In the genomic region with DNA sequence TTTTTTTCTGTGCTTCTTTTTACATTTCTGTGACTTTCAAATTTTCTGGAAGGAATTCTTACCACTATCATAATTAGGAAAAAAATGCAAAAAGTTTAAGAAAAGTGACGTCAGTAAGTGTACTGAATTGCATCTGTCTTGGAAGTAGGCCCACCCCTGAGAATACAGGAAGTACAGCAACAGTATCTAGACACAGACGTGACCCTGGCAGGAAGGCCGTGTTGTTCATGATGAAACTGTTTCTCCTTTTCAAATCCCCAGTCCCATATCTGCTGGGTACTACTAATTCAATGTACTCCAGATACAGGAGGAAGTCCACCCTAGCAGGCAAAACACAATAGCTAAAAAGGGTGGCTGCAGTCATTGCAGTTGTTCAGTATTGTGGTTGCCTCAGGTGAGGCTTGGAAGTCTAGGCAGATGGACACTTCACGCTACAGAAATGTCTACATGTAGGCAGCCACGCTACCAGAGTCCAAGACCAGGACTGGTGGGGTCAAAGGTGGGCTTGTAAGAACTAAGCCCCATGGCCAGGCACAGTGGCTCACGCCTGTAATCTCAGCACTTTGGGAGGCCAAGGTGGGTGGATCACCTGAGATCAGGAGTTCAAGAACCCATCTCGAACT, we compare ENCODE assay signal across 10 cellular contexts. TPM values are rescaled to one million over a fixed set of nuclear protein-coding genes. Genes with fewer than 3 reads are reported as not detected.
A peak's percentile ranks its signal among the peaks of the same experiment; 100 is the strongest.
DNase-seq lines count a peak whose midpoint lies in the region; ATAC-seq and TF ChIP-seq lines count a peak whose summit lies in the region.
"Had no signal": no experiment of that assay in that cellular context is flagged by ENCODE, and none has a peak within 500 bp of the region (broad histone marks: within the 10 kb centered on the region; RNA-seq: fewer than 3 reads in every experiment).

No MANE protein-coding gene starts in this region.

- no peak overlapping the region for H3K9ac ChIP-seq in BLaER1

- H3K36me3 ChIP-seq in BLaER1: no peaks in the 10 kb centered on the region
- H3K36me3 ChIP-seq in esophagus muscularis mucosa: no peaks in the 10 kb centered on the region

- H3K4me3 Mint-ChIP-seq in naive thymus-derived CD8-positive, alpha-beta T cell: peak overlapping the region in 9 of 10 donors; percentile 9 to 63 (median 45)
- no peak overlapping the region for H3K4me3 Mint-ChIP-seq in activated CD4-positive, alpha-beta T cell treated with anti-CD3 and anti-CD28 coated beads for 36 hours

- intact Hi-C loops in esophagus muscularis mucosa (cut with DNase I): no loop called here
- intact Hi-C loops in activated CD4-positive, alpha-beta T cell treated with anti-CD3 and anti-CD28 coated beads for 36 hours (cut with DNase I, micrococcal nuclease): no loop called here

- no peak for TF ChIP-seq POLR2A in esophagus muscularis mucosa (IDR thresholded peaks at IDR 0.05; ENCODE audit: low read depth)

- no peaks in the 10 kb centered on the region for H4K20me1 ChIP-seq in BLaER1

- peak; percentile 90 to 91 for ATAC-seq in naive thymus-derived CD8-positive, alpha-beta T cell
- ATAC-seq in activated CD4-positive, alpha-beta T cell treated with anti-CD3 and anti-CD28 coated beads for 36 hours: no peak
- no peak for ATAC-seq in GM18519 (IDR thresholded peaks at IDR 0.05; ENCODE audit: low FRiP score, unreplicated experiment)
- ATAC-seq in GM21423 (IDR thresholded peaks at IDR 0.05; ENCODE audit: unreplicated experiment): no peak

- peaks cover 27 to 52% (median 42%) of the 10 kb centered on the region in 4 donors for H3K4me1 Mint-ChIP-seq in naive thymus-derived CD8-positive, alpha-beta T cell
- peaks cover 9% of the 10 kb centered on the region for H3K4me1 Mint-ChIP-seq in activated CD4-positive, alpha-beta T cell treated with anti-CD3 and anti-CD28 coated beads for 36 hours

- H3K9me3 ChIP-seq in BLaER1 (no peaks in the 10 kb centered on the region), esophagus muscularis mucosa (no peaks in the 10 kb centered on the region)

- DNase-seq in OCI-M1 (lab: John Stamatoyannopoulos, UW) (peak; percentile 65), esophagus muscularis mucosa (ENCODE audit: extremely low spot score) (no peak), NCI-H2227 (lab: John Stamatoyannopoulos, UW; ENCODE audit: unreplicated experiment) (no peak)
- peak in 4 of 10 donors; percentile 19 to 41 (median 40) for DNase-seq in naive thymus-derived CD8-positive, alpha-beta T cell
- DNase-seq in activated CD4-positive, alpha-beta T cell treated with anti-CD3 and anti-CD28 coated beads for 36 hours: no peak
- DNase-seq: NCI-H1105 treated with DMSO at 0.1 percent for 48 hours had no signal

- H3K4me1 ChIP-seq in BLaER1 (peaks cover 7% of the 10 kb centered on the region; the same call in 1 of the 2 replicates), esophagus muscularis mucosa (peaks cover 0 to 12% (median 8%) of the 10 kb centered on the region in 4 donors)

- H3K36me3 Mint-ChIP-seq in naive thymus-derived CD8-positive, alpha-beta T cell: peaks cover 0 to 4% (median 0%) of the 10 kb centered on the region in 3 donors
- H3K36me3 Mint-ChIP-seq in activated CD4-positive, alpha-beta T cell treated with anti-CD3 and anti-CD28 coated beads for 36 hours (ENCODE audit: low read depth): no peaks in the 10 kb centered on the region

- H3K27ac ChIP-seq in BLaER1 (0 out of 2 replicates have a peak overlapping the region, but pooled peaks have one; percentile 27), esophagus muscularis mucosa (replicated peaks in 1 of 4) (peak overlapping the region; percentile 8 to 56 (median 45))
- H3K27ac ChIP-seq: SK-N-MC had no signal

- WGBS in esophagus muscularis mucosa: 64% methylated on average over 7 of the region's 7 CpGs

- no peaks in the 10 kb centered on the region for H3K27me3 ChIP-seq in BLaER1
- H3K27me3 ChIP-seq in esophagus muscularis mucosa: no peaks in the 10 kb centered on the region

- no peak overlapping the region for H3K4me3 ChIP-seq in BLaER1
- H3K4me3 ChIP-seq in esophagus muscularis mucosa: no peak overlapping the region
- H3K4me3 ChIP-seq: SK-N-MC had no signal

- CTCF ChIA-PET in activated CD4-positive, alpha-beta T cell treated with anti-CD3 and anti-CD28 coated beads for 36 hours (lab: Charles Lee): interaction anchor here (0.8 kb wide), 1 partner anchor 80 kb away, joined by 4 read pairs; no protein-coding TSS in a partner anchor

- H3K9me3 Mint-ChIP-seq in naive thymus-derived CD8-positive, alpha-beta T cell: peaks cover 0 to 1% (median 0%) of the 10 kb centered on the region in 9 donors
- peaks cover 5% of the 10 kb centered on the region for H3K9me3 Mint-ChIP-seq in activated CD4-positive, alpha-beta T cell treated with anti-CD3 and anti-CD28 coated beads for 36 hours (ENCODE audit: low read depth)

- POLR2A ChIA-PET in naive thymus-derived CD8-positive, alpha-beta T cell (lab: Charles Lee): interaction anchor here (0.7 to 2.1 kb wide), 4 partner anchors 10 to 91 kb away, joined by 3 to 8 read pairs (median 6); partner anchors contain the start of gene ITM2B
- POLR2A ChIA-PET in activated CD4-positive, alpha-beta T cell treated with anti-CD3 and anti-CD28 coated beads for 36 hours (lab: Charles Lee): interaction anchor here (0.6 kb wide), 1 partner anchor 26 kb away, joined by 10 read pairs; no protein-coding TSS in a partner anchor

- no peak for TF ChIP-seq EP300 in esophagus muscularis mucosa (IDR thresholded peaks at IDR 0.05)

- H3K27ac Mint-ChIP-seq in naive thymus-derived CD8-positive, alpha-beta T cell: peak overlapping the region; percentile 81 to 99 (median 94)
- H3K27ac Mint-ChIP-seq in activated CD4-positive, alpha-beta T cell treated with anti-CD3 and anti-CD28 coated beads for 36 hours: no peak overlapping the region

- no peak for TF ChIP-seq CTCF in esophagus muscularis mucosa (IDR thresholded peaks at IDR 0.05)

- no peak overlapping the region for H3K4me2 ChIP-seq in BLaER1

- no peaks in the 10 kb centered on the region for H3K27me3 Mint-ChIP-seq in naive thymus-derived CD8-positive, alpha-beta T cell
- no peaks in the 10 kb centered on the region for H3K27me3 Mint-ChIP-seq in activated CD4-positive, alpha-beta T cell treated with anti-CD3 and anti-CD28 coated beads for 36 hours

RNA-seq across cellular contexts. Expression of gene MED4, which starts 49.6 kb away (rescaled TPM):
- 10 to 100 TPM; 32.0 to 42.1 (median 37.1) TPM for total RNA-seq in esophagus muscularis mucosa
- total RNA-seq in naive thymus-derived CD8-positive, alpha-beta T cell: 10 to 100 TPM; 47.1 to 55.6 TPM
- 10 to 100 TPM; 88.9 to 91.9 (median 90.1) TPM for polyA plus RNA-seq in naive thymus-derived CD8-positive, alpha-beta T cell
- 10 to 100 TPM; 53.5 to 62.7 TPM for total RNA-seq in activated CD4-positive, alpha-beta T cell treated with anti-CD3 and anti-CD28 coated beads for 36 hours

Comparison
In these comparisons a context has a peak if more than half of its experiments do, and no peak if none do; other contexts are left out.
1. ATAC-seq: peak in naive thymus-derived CD8-positive, alpha-beta T cell (2 of 2); none in activated CD4-positive, alpha-beta T cell treated with anti-CD3 and anti-CD28 coated beads for 36 hours (single experiment), GM18519 (single experiment) and GM21423 (single experiment).